Comparison of ENCODE assay signal across 8 cellular contexts in the genomic region with DNA sequence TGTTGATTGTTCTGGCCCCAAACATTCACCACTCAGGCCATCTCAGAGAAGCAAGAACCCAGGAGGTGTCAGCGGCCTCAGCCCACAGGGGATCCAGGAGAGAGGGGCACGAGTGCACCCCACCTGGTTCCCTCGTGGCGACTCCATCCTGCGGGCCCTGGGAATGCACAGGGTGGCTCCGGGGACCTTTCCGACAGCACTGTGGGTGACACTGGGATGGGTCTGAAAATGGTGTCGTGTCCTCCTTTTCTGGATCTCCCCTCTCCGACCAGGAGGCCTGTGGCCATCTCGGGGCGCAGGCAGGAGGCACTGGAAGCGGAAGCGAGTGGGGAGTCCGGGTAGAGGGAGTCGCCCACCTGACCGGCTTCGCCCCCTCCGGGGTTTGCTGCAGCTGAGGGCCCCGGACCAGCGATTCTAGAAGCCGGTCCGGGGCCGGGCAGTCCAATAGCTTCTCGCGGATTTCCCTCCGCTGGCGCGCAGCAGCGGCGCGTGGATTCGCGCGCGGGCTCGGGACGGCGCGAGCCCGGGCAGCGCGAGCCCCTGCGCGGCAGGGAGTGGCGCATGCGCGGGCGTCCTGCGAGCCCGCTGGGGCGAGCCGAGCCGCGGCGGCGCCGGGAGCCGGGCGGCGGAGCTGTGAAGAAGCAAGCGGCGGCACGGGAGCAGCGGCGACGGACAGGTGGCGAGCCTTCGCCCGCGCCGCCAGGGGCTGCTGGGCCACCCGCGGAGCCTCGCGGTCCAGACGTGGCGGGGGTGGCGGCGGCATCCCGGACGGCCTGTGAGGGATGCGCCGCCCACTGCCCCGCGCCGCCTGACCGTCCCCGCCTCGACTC. TPM values are rescaled to one million over a fixed set of nuclear protein-coding genes. Genes with fewer than 3 reads are reported as not detected.
DNase-seq lines count a peak whose midpoint lies in the region; ATAC-seq and TF ChIP-seq lines count a peak whose summit lies in the region.

A gene with protein sequence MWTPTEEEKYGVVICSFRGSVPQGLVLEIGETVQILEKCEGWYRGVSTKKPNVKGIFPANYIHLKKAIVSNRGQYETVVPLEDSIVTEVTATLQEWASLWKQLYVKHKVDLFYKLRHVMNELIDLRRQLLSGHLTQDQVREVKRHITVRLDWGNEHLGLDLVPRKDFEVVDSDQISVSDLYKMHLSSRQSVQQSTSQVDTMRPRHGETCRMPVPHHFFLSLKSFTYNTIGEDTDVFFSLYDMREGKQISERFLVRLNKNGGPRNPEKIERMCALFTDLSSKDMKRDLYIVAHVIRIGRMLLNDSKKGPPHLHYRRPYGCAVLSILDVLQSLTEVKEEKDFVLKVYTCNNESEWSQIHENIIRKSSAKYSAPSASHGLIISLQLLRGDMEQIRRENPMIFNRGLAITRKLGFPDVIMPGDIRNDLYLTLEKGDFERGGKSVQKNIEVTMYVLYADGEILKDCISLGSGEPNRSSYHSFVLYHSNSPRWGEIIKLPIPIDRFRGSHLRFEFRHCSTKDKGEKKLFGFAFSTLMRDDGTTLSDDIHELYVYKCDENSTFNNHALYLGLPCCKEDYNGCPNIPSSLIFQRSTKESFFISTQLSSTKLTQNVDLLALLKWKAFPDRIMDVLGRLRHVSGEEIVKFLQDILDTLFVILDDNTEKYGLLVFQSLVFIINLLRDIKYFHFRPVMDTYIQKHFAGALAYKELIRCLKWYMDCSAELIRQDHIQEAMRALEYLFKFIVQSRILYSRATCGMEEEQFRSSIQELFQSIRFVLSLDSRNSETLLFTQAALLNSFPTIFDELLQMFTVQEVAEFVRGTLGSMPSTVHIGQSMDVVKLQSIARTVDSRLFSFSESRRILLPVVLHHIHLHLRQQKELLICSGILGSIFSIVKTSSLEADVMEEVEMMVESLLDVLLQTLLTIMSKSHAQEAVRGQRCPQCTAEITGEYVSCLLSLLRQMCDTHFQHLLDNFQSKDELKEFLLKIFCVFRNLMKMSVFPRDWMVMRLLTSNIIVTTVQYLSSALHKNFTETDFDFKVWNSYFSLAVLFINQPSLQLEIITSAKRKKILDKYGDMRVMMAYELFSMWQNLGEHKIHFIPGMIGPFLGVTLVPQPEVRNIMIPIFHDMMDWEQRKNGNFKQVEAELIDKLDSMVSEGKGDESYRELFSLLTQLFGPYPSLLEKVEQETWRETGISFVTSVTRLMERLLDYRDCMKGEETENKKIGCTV (N-terminal part only) (plus strand): TSS at position 579 of the 830 bp plus-strand sequence. CDS start 337 bp downstream, outside the sequence.

- no peak within 1 kb of the TSS for H2BK120ac ChIP-seq in neuronal stem cell (ENCODE audit: low read depth, low read length)

- in situ Hi-C loops in GM23248 (cut with MboI) = no loop called here

- no peak within 1 kb of the TSS for H2BK12ac ChIP-seq in neuronal stem cell (ENCODE audit: low read length)

- no peaks in the 10 kb centered on the region for H3K79me1 ChIP-seq in neuronal stem cell (ENCODE audit: low read depth, low read length)

- H3K9me2 ChIP-seq in GM23248 (ENCODE audit: insufficient read depth) = no peaks in the 10 kb centered on the region

- no peak for TF ChIP-seq POLR2A in testis (IDR thresholded peaks at IDR 0.05)
- TF ChIP-seq POLR2A in GM18505 (IDR thresholded peaks at IDR 0.05; ENCODE audit: borderline replicate concordance, extremely low read depth, insufficient read depth, insufficient read length) = no peak

- ATAC-seq in GM18505 (IDR thresholded peaks at IDR 0.05; ENCODE audit: unreplicated experiment) = no peak

- no peak within 1 kb of the TSS for H3K9ac ChIP-seq in GM23248
- H3K9ac ChIP-seq in NT2/D1 (ENCODE audit: insufficient read length, low read depth) = peak within 1 kb of the TSS; percentile 85
- peak within 1 kb of the TSS; percentile 96 for H3K9ac ChIP-seq in neuronal stem cell (ENCODE audit: low read depth, low read length, poor library complexity)

- H3K27ac ChIP-seq in GM23248 = no peak within 1 kb of the TSS
- peak within 1 kb of the TSS; percentile 56 for H3K27ac ChIP-seq in neuronal stem cell (replicated peaks; ENCODE audit: low read length)
- no peak within 1 kb of the TSS for H3K27ac ChIP-seq in testis

- H3K18ac ChIP-seq in neuronal stem cell (ENCODE audit: low read length) = peak within 1 kb of the TSS; percentile 96

- H3K4me3 ChIP-seq in BJ (ENCODE audit: low read depth, low read length) (peak within 1 kb of the TSS; percentile 29), GM23248 (peak within 1 kb of the TSS; percentile 62), NT2/D1 (ENCODE audit: insufficient read length, low read depth) (peak within 1 kb of the TSS; percentile 76), foreskin fibroblast (ENCODE audit: low read depth in 1 of 2, low read length in 2 of 2) (peak within 1 kb of the TSS; percentile 14 to 21), neuronal stem cell (ENCODE audit: low read length in 2 of 2) (peak within 1 kb of the TSS; percentile 48 to 99), testis (peak within 1 kb of the TSS; percentile 53 to 61)

- POLR2A ChIA-PET in BJ (lab: Charles Lee) = no interaction called here

- H3K27me3 ChIP-seq in BJ (ENCODE audit: control insufficient read depth, insufficient read depth, low read length) (peaks cover 39% of the 10 kb centered on the region), GM23248 (replicated peaks; ENCODE audit: insufficient read depth) (peaks cover 47% of the 10 kb centered on the region), NT2/D1 (ENCODE audit: insufficient read depth, insufficient read length) (peaks cover 25% of the 10 kb centered on the region), neuronal stem cell (ENCODE audit: control insufficient read depth in 3 of 3, insufficient read depth in 3 of 3, low read depth in 1 of 3, low read length in 3 of 3) (peaks cover 0 to 78% (median 3%) of the 10 kb centered on the region in 3 experiments), testis (no peaks in the 10 kb centered on the region)

- H3K4ac ChIP-seq in neuronal stem cell (ENCODE audit: low read length) = peak within 1 kb of the TSS; percentile 93

- peak within 1 kb of the TSS; percentile 0 for H2BK15ac ChIP-seq in neuronal stem cell (ENCODE audit: low read length)

- intact Hi-C loops in testis (cut with DNase I; ENCODE audit: low total_unique reads) = no loop called here

- H2AK5ac ChIP-seq in neuronal stem cell (ENCODE audit: low read depth, low read length) = no peak within 1 kb of the TSS

- H3K9me3 ChIP-seq in GM23248 (ENCODE audit: low read depth) (no peaks in the 10 kb centered on the region), NT2/D1 (ENCODE audit: insufficient read depth, low read length) (no peaks in the 10 kb centered on the region), neuronal stem cell (replicated peaks in 1 of 2; ENCODE audit: control insufficient read depth in 2 of 2, insufficient read depth in 1 of 2, low read depth in 1 of 2, low read length in 2 of 2) (no peaks in the 10 kb centered on the region), testis (no peaks in the 10 kb centered on the region)

- DNase-seq in BJ (ENCODE audit: low read depth) = no peak
- DNase-seq in GM23248 = peak; percentile 86
- peak; percentile 42 for DNase-seq in NT2/D1 (ENCODE audit: low read depth, low spot score)
- peak; percentile 48 for DNase-seq in activated gamma-delta T cell (lab: John Stamatoyannopoulos, UW)
- peak; percentile 40 to 83 for DNase-seq in foreskin fibroblast
- DNase-seq in neuronal stem cell (ENCODE audit: low spot score) = peak; percentile 63
- DNase-seq in testis = peak; percentile 58

- peak within 1 kb of the TSS; percentile 39 for H3K4me2 ChIP-seq in GM23248 (ENCODE audit: unreplicated experiment)
- peak within 1 kb of the TSS; percentile 87 for H3K4me2 ChIP-seq in neuronal stem cell (ENCODE audit: insufficient read depth, low read length, poor library complexity, severe bottlenecking)

- peak within 1 kb of the TSS; percentile 72 for H2BK5ac ChIP-seq in neuronal stem cell (ENCODE audit: low read length)

- peak within 1 kb of the TSS; percentile 17 for H4K8ac ChIP-seq in neuronal stem cell (ENCODE audit: low read depth, low read length)

- H3K79me2 ChIP-seq in GM23248 (ENCODE audit: insufficient read depth) = no peaks in the 10 kb centered on the region

- H2AFZ ChIP-seq in GM23248 (peak within 1 kb of the TSS; percentile 53; the same call in 1 of the 2 replicates), neuronal stem cell (ENCODE audit: low read length) (peak within 1 kb of the TSS; percentile 89)

- H4K91ac ChIP-seq in neuronal stem cell (ENCODE audit: low read depth, low read length, poor library complexity) = peak within 1 kb of the TSS; percentile 25

- H3F3A ChIP-seq in GM23248 (ENCODE audit: insufficient read depth) = peaks cover 18% of the 10 kb centered on the region

- H4K20me1 ChIP-seq in GM23248 (ENCODE audit: insufficient read depth) = no peaks in the 10 kb centered on the region

- no peak within 1 kb of the TSS for H3K23ac ChIP-seq in neuronal stem cell (ENCODE audit: low read depth, low read length, poor library complexity)

- WGBS in GM23248 (ENCODE audit: low coverage in 1 of 2, low lambda C conversion rate in 2 of 2, missing lambda C conversion rate in 2 of 2), 2 experiments = 9 to 15% methylated on average over 42 to 64 of the region's 89 CpGs
- no CpG with 5 or more reads among the region's 89 CpGs for WGBS in neuronal stem cell (ENCODE audit: extremely low coverage in 2 of 2, insufficient read length in 2 of 2, insufficient replicate concordance in 1 of 2), 2 donors
- WGBS in testis, 2 donors = 0 to 4% methylated on average over 5 to 57 of the region's 89 CpGs

- no peak for TF ChIP-seq CTCF in BJ (IDR thresholded peaks at IDR 0.05; ENCODE audit: insufficient read depth, low read depth, low read length)
- no peak for TF ChIP-seq CTCF in foreskin fibroblast (IDR thresholded peaks at IDR 0.05; ENCODE audit: low read depth, low read length)
- peak in 1 of 3 experiments; percentile 20 for TF ChIP-seq CTCF in testis (IDR thresholded peaks at IDR 0.05)

- no peaks in the 10 kb centered on the region for H3K36me3 ChIP-seq in BJ (ENCODE audit: control insufficient read depth, insufficient read depth, low read length)
- no peaks in the 10 kb centered on the region for H3K36me3 ChIP-seq in GM23248 (ENCODE audit: low read depth)
- H3K36me3 ChIP-seq in NT2/D1 (ENCODE audit: insufficient read depth, insufficient read length, low read length) = no peaks in the 10 kb centered on the region
- no peaks in the 10 kb centered on the region for H3K36me3 ChIP-seq in neuronal stem cell (replicated peaks in 1 of 2; ENCODE audit: control insufficient read depth in 2 of 2, insufficient read depth in 2 of 2, low read length in 2 of 2)
- H3K36me3 ChIP-seq in testis (ENCODE audit: low read depth, missing control alignments) = no peaks in the 10 kb centered on the region

- H3K14ac ChIP-seq in neuronal stem cell (ENCODE audit: low read length) = no peak within 1 kb of the TSS

- peaks cover 16% of the 10 kb centered on the region for H3K4me1 ChIP-seq in GM23248 (ENCODE audit: insufficient read depth)
- peaks cover 8% of the 10 kb centered on the region for H3K4me1 ChIP-seq in NT2/D1 (ENCODE audit: insufficient read depth, insufficient read length)
- peaks cover 0 to 5% of the 10 kb centered on the region in 2 donors for H3K4me1 ChIP-seq in neuronal stem cell (ENCODE audit: control insufficient read depth in 2 of 2, insufficient read depth in 1 of 2, low read depth in 1 of 2, low read length in 2 of 2)
- no peaks in the 10 kb centered on the region for H3K4me1 ChIP-seq in testis

- CTCF ChIA-PET in BJ (lab: Yijun Ruan, JAX) = interaction anchor here (0.6 to 0.8 kb wide), 2 partner anchors 55 to 88 kb away, joined by 3 read pairs; no protein-coding TSS in a partner anchor

RNA-seq across cellular contexts. Expression of the gene that starts here (rescaled TPM):
- 0.09 and 0.11 TPM in 2 replicates for polyA plus RNA-seq in BJ (2011; rRNA removed)
- 0.09 and 0.26 TPM in 2 replicates for polyA minus RNA-seq in BJ (2011; rRNA and poly(A)+ RNA removed)
- 0.43 and 0.51 TPM in 2 replicates for total RNA-seq in GM23248 (2014; rRNA removed; shearing (Covaris generic))
- polyA plus RNA-seq in GM23248 (2016; fragmentation: Nextera tagmentation; extraction: Ambion mirVana) = 0.20 and 0.23 TPM in 2 replicates
- polyA plus RNA-seq in neuronal stem cell (2013, experiment 1 of 2) = 5.7 TPM
- polyA plus RNA-seq in neuronal stem cell (2013, experiment 2 of 2) = 6.0 TPM
- 10 to 100 TPM; 11.2 to 11.7 TPM for total RNA-seq in testis
- polyA plus RNA-seq in testis (ENCODE audit: insufficient read depth, low read depth, low replicate concordance) = 8.4 TPM

Comparison
In these comparisons a context has a peak if more than half of its experiments do, and no peak if none do; other contexts are left out.
1. Peak in DNase-seq, H3K4me3 ChIP-seq and H3K4me2 ChIP-seq in GM23248; RNA of the gene not detected or under 1 TPM.
2. H3K4me3 ChIP-seq: peak in every context shown above with its lines; median percentile 76 in NT2/D1; 74 in neuronal stem cell; 62 in GM23248; 57 in testis; 29 in BJ; 18 in foreskin fibroblast.